In the genomic region with DNA sequence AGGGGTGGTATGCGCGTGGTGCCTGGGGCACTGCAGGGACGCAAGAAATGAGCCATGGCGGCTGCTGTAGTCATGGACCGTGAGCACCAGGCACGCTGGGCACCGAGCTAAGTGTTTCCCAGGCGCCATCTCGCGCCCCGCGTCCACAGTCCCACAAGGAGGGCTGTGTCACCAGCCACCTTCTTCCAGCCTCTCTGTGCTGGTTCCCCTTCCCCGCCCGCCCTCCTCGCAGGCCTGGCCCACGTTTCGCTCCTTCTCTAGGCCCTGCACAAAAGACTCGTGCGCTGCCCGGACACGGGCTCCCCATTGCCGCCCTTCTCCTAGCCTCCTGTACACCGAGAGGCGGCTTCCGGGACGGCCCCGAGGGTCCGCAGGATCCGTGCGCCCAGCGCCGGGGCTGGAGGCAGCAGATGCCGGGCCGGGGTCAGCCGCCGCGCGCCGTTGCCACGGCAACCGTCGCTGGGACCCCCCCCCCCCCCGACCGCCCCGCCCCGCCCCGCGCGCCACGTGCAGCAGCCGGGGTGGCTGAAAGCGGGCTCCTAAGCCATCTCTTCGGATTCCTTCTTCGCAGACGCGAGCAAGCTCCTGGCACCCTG, we compare ENCODE assay signal across 10 cellular contexts.
DNase-seq lines count a peak whose midpoint lies in the region; ATAC-seq, FAIRE-seq and TF ChIP-seq lines count a peak whose summit lies in the region.
"Had no signal": no experiment of that assay in that cellular context is flagged by ENCODE, and none has a peak within 500 bp of the region (broad histone marks: within the 10 kb centered on the region; RNA-seq: fewer than 3 reads in every experiment).

No MANE protein-coding gene starts in this region.

- H4K20me1 ChIP-seq in endothelial cell of umbilical vein (replicated peaks; ENCODE audit: control insufficient read depth, extremely low read depth, insufficient read depth, low read length), result no peaks in the 10 kb centered on the region

- peak; percentile 44 for ATAC-seq in mucosa of descending colon

- no peak for FAIRE-seq in endothelial cell of umbilical vein (lab: Jason Lieb, UNC)
- no peak for FAIRE-seq in GM12892 (lab: Jason Lieb, UNC)

- H3K4me1 ChIP-seq in endothelial cell of umbilical vein (ENCODE audit: control insufficient read depth, extremely low read depth, insufficient read depth, low read length) (no peaks in the 10 kb centered on the region), mucosa of descending colon (ENCODE audit: low read depth) (no peaks in the 10 kb centered on the region), thymus (ENCODE audit: control insufficient read depth, insufficient read depth, low read length) (peaks cover 3% of the 10 kb centered on the region)
- H3K4me1 ChIP-seq: uterus had no signal

- POLR2A ChIA-PET in endothelial cell of umbilical vein (lab: Charles Lee), result no interaction called here

- no TSS peak for BruUV-seq in endothelial cell of umbilical vein (replicated peaks; lab: Mats Ljungman, UMichigan)

- H3K79me2 ChIP-seq in endothelial cell of umbilical vein (ENCODE audit: control insufficient read depth, insufficient read depth, low read length), result no peaks in the 10 kb centered on the region

- H3K9me3 ChIP-seq in endothelial cell of umbilical vein (replicated peaks; ENCODE audit: control insufficient read depth, insufficient read depth, low read length) (no peaks in the 10 kb centered on the region), mucosa of descending colon (no peaks in the 10 kb centered on the region), thymus (ENCODE audit: control insufficient read depth) (no peaks in the 10 kb centered on the region)
- H3K9me3 ChIP-seq: uterus had no signal

- peak overlapping the region; percentile 22 for H3K4me2 ChIP-seq in endothelial cell of umbilical vein (ENCODE audit: insufficient read depth, low read length)

- no peaks in the 10 kb centered on the region for H3K9me1 ChIP-seq in endothelial cell of umbilical vein (replicated peaks; ENCODE audit: control insufficient read depth, extremely low read depth, insufficient read depth, low read length)

- TF ChIP-seq CTCF in endothelial cell of umbilical vein (IDR thresholded peaks at IDR 0.05; ENCODE audit: extremely low read depth in 1 of 2, insufficient read depth in 1 of 2, low read depth in 1 of 2, low read length in 2 of 2), result no peak
- no peak for TF ChIP-seq CTCF in mucosa of descending colon (IDR thresholded peaks at IDR 0.05)

- no peaks in the 10 kb centered on the region for H3K36me3 ChIP-seq in endothelial cell of umbilical vein (ENCODE audit: control insufficient read depth in 2 of 2, extremely low read depth in 1 of 2, insufficient read depth in 2 of 2, low read length in 2 of 2)
- H3K36me3 ChIP-seq in mucosa of descending colon (ENCODE audit: low read depth), result no peaks in the 10 kb centered on the region
- no peaks in the 10 kb centered on the region for H3K36me3 ChIP-seq in thymus (ENCODE audit: control insufficient read depth, insufficient read depth)
- H3K36me3 ChIP-seq: uterus had no signal

- peak overlapping the region; percentile 63 for H2AFZ ChIP-seq in endothelial cell of umbilical vein (ENCODE audit: low read depth, low read length)

- CTCF ChIA-PET in endothelial cell of umbilical vein (lab: Charles Lee), result no interaction called here

- H3K9ac ChIP-seq in endothelial cell of umbilical vein (replicated peaks; ENCODE audit: extremely low read depth, insufficient read depth, low read length), result no peak overlapping the region

- no peak overlapping the region for H3K27ac ChIP-seq in endothelial cell of umbilical vein (ENCODE audit: insufficient read depth, low read depth, low read length)
- H3K27ac ChIP-seq in thymus (ENCODE audit: low read depth), result no peak overlapping the region
- H3K27ac ChIP-seq: HL-60, uterus had no signal

- peak overlapping the region in 1 of 3 experiments; percentile 20 for H3K4me3 ChIP-seq in endothelial cell of umbilical vein (replicated peaks in 1 of 3; ENCODE audit: insufficient read depth in 1 of 3, low read depth in 1 of 3, low read length in 3 of 3)
- no peak overlapping the region for H3K4me3 ChIP-seq in mucosa of descending colon
- H3K4me3 ChIP-seq in thymus (ENCODE audit: low read length), result peak overlapping the region; percentile 43

- intact Hi-C loops in endothelial cell of umbilical vein (cut with micrococcal nuclease), result no loop called here
- intact Hi-C loops in mucosa of descending colon (cut with DNase I, micrococcal nuclease), result no loop called here

- H3K27me3 ChIP-seq in endothelial cell of umbilical vein (ENCODE audit: control insufficient read depth in 2 of 2, insufficient read depth in 2 of 2, low read length in 2 of 2) (peaks cover 3 to 15% of the 10 kb centered on the region in 2 experiments), thymus (ENCODE audit: control insufficient read depth, insufficient read depth) (peaks cover 2% of the 10 kb centered on the region)
- H3K27me3 ChIP-seq: uterus had no signal

- dilution Hi-C loops in endothelial cell of umbilical vein (cut with MboI; ENCODE audit: extremely low pct_ligation_motif_present, low sequenced_read_pairs), result no loop called here

- TF ChIP-seq POLR2A in endothelial cell of umbilical vein (IDR thresholded peaks at IDR 0.05; ENCODE audit: low read depth, low read length), result no peak
- no peak for TF ChIP-seq POLR2A in GM12892 (IDR thresholded peaks at IDR 0.05; ENCODE audit: low read depth, low read length)

- DNase-seq in activated CD8-positive, alpha-beta memory T cell treated with anti-CD3 and anti-CD28 coated beads for 24 hours, result peak; percentile 59
- no peak for DNase-seq in activated CD8-positive, alpha-beta memory T cell treated with anti-CD3 and anti-CD28 coated beads, Interleukin-2, amount 50 U/mL, for 48 hours
- no peak for DNase-seq in endothelial cell of umbilical vein (ENCODE audit: low read depth, low spot score)
- DNase-seq in mucosa of descending colon, result peak in 1 of 3 donors; percentile 37
- DNase-seq in NCI-H1436 treated with DMSO at 0.1 percent for 48 hours (lab: John Stamatoyannopoulos, UW), result no peak
- DNase-seq in RPMI8226, result no peak
- DNase-seq in GM12892 (ENCODE audit: insufficient read length), result no peak
- DNase-seq: uterus had no signal

- WGBS in thymus, result 12% methylated on average over 55 of the region's 56 CpGs

TF ChIP-seq in endothelial cell of umbilical vein, 7 proteins besides CTCF, POLR2A, EP300 and RAD21:
- TF ChIP-seq MAX (IDR thresholded peaks at IDR 0.05; ENCODE audit: insufficient read depth, insufficient read length) (no peak), FOS (IDR thresholded peaks at IDR 0.05; ENCODE audit: borderline replicate concordance, insufficient read depth, low read length) (no peak), GATA2 (IDR thresholded peaks at IDR 0.05; ENCODE audit: insufficient read depth, insufficient read length, low read depth, low read length) (no peak), JUN (IDR thresholded peaks at IDR 0.05; ENCODE audit: borderline replicate concordance, insufficient read depth, insufficient read length, low read depth) (no peak), POLR2AphosphoS5 (IDR thresholded peaks at IDR 0.05; ENCODE audit: insufficient read depth, low read depth, low read length) (no peak), MYC (IDR thresholded peaks at IDR 0.05; ENCODE audit: low read depth, low read length) (no peak), EZH2 (IDR thresholded peaks at IDR 0.05; ENCODE audit: borderline replicate concordance, low read depth, low read length, severe bottlenecking) (no peak)
TF ChIP-seq in endothelial cell of umbilical vein: peak in this region for 0.
